Comparison of ENCODE assay signal across 1 cellular context in genomic region chr1:53526451-53527101, GRCh38.
A peak's percentile ranks its signal among the peaks of the same experiment; 100 is the strongest.
TF ChIP-seq lines count a peak whose summit lies in the region.

No MANE protein-coding gene starts in this region.

TF ChIP-seq in HepG2, 621 proteins besides CTCF, POLR2A, EP300 and RAD21 (continued from another document and continues in another):
- no peak for TF ChIP-seq MXD4 (CRISPR knock-in tag; IDR thresholded peaks at IDR 0.05)
- TF ChIP-seq POLR2AphosphoS2 (IDR thresholded peaks at IDR 0.05; ENCODE audit: low read depth, low read length), result no peak
- TF ChIP-seq BCL6 (CRISPR knock-in tag; IDR thresholded peaks at IDR 0.05), result peak; percentile 89
- TF ChIP-seq ZNF678 (CRISPR knock-in tag; IDR thresholded peaks at IDR 0.05), result no peak
- TF ChIP-seq MNT (IDR thresholded peaks at IDR 0.05), result peak; percentile 84
- TF ChIP-seq CBFB (CRISPR knock-in tag; IDR thresholded peaks at IDR 0.05), result no peak
- TF ChIP-seq ZC3H4 (CRISPR knock-in tag; IDR thresholded peaks at IDR 0.05; ENCODE audit: borderline replicate concordance), result no peak
- TF ChIP-seq ZNF792 (CRISPR knock-in tag; IDR thresholded peaks at IDR 0.05), result no peak
- no peak for TF ChIP-seq ZNF256 (CRISPR knock-in tag; conservative IDR thresholded peaks at IDR 0.05)
- no peak for TF ChIP-seq CENPT (CRISPR knock-in tag; IDR thresholded peaks at IDR 0.05; ENCODE audit: low read depth)
- no peak for TF ChIP-seq SATB2 (CRISPR knock-in tag; IDR thresholded peaks at IDR 0.05)
- TF ChIP-seq MYC (CRISPR knock-in tag; IDR thresholded peaks at IDR 0.05; ENCODE audit: borderline replicate concordance), result 0 out of 2 replicates have a peak, but pooled peaks have one; percentile 21
- no peak for TF ChIP-seq KLF11 (CRISPR knock-in tag; IDR thresholded peaks at IDR 0.05)
- no peak for TF ChIP-seq AHR (CRISPR knock-in tag; IDR thresholded peaks at IDR 0.05)
- no peak for TF ChIP-seq SMAD3 (CRISPR knock-in tag; IDR thresholded peaks at IDR 0.05)
- TF ChIP-seq TFDP1 (CRISPR knock-in tag; IDR thresholded peaks at IDR 0.05; ENCODE audit: borderline replicate concordance), result peak; percentile 33; the same call in 1 of the 2 replicates
- TF ChIP-seq PBX2 (CRISPR knock-in tag; IDR thresholded peaks at IDR 0.05), result no peak
- TF ChIP-seq CHD2 (IDR thresholded peaks at IDR 0.05; ENCODE audit: low read depth, low read length), result no peak
- TF ChIP-seq ZNF552 (CRISPR knock-in tag; IDR thresholded peaks at IDR 0.05; ENCODE audit: borderline replicate concordance), result no peak
- TF ChIP-seq TBX2 (CRISPR knock-in tag; IDR thresholded peaks at IDR 0.05; ENCODE audit: borderline replicate concordance), result no peak
- no peak for TF ChIP-seq ZNF776 (CRISPR knock-in tag; IDR thresholded peaks at IDR 0.05)
- TF ChIP-seq FLYWCH1 (CRISPR knock-in tag; IDR thresholded peaks at IDR 0.05), result no peak
- TF ChIP-seq LCORL (IDR thresholded peaks at IDR 0.05), result no peak
- no peak for TF ChIP-seq LCORL (CRISPR knock-in tag; IDR thresholded peaks at IDR 0.05)
- no peak for TF ChIP-seq SMYD3 (CRISPR knock-in tag; IDR thresholded peaks at IDR 0.05)
- TF ChIP-seq PRDM4 (CRISPR knock-in tag; IDR thresholded peaks at IDR 0.05; ENCODE audit: borderline replicate concordance), result no peak
- no peak for TF ChIP-seq ZNF574 (CRISPR knock-in tag; IDR thresholded peaks at IDR 0.05)
- no peak for TF ChIP-seq PTBP1 (IDR thresholded peaks at IDR 0.05; ENCODE audit: low read depth, low read length, poor library complexity, severe bottlenecking)
- no peak for TF ChIP-seq MLX (CRISPR knock-in tag; IDR thresholded peaks at IDR 0.05)
- no peak for TF ChIP-seq ZGPAT (CRISPR knock-in tag; IDR thresholded peaks at IDR 0.05)
- TF ChIP-seq TEAD3 (CRISPR knock-in tag; optimal IDR thresholded peaks at IDR 0.05; ENCODE audit: borderline replicate concordance), result peak; percentile 56
- TF ChIP-seq SIN3B (IDR thresholded peaks at IDR 0.05; ENCODE audit: low read length), result no peak
- no peak for TF ChIP-seq THAP8 (CRISPR knock-in tag; IDR thresholded peaks at IDR 0.05; ENCODE audit: borderline replicate concordance)
- no peak for TF ChIP-seq MIER2 (CRISPR knock-in tag; IDR thresholded peaks at IDR 0.05)
- no peak for TF ChIP-seq DZIP1 (CRISPR knock-in tag; IDR thresholded peaks at IDR 0.05)
- no peak for TF ChIP-seq ARID2 (CRISPR knock-in tag; IDR thresholded peaks at IDR 0.05; ENCODE audit: borderline replicate concordance)
- no peak for TF ChIP-seq ZBTB20 (CRISPR knock-in tag; IDR thresholded peaks at IDR 0.05; ENCODE audit: borderline replicate concordance, low read depth)
- TF ChIP-seq ZXDC (CRISPR knock-in tag; IDR thresholded peaks at IDR 0.05), result peak; percentile 60; the same call in 1 of the 2 replicates
- no peak for TF ChIP-seq YEATS4 (CRISPR knock-in tag; IDR thresholded peaks at IDR 0.05; ENCODE audit: borderline replicate concordance)
- no peak for TF ChIP-seq DBP (CRISPR knock-in tag; IDR thresholded peaks at IDR 0.05; ENCODE audit: not compliant biosample characterization)
- no peak for TF ChIP-seq ZNF3 (CRISPR knock-in tag; IDR thresholded peaks at IDR 0.05)
- TF ChIP-seq HNF1B (CRISPR knock-in tag; IDR thresholded peaks at IDR 0.05), result no peak
